In genomic region chr10:111104811-111105210, GRCh38 we compare ENCODE assay signal across 28 cellular contexts. TPM values are rescaled to one million over a fixed set of nuclear protein-coding genes. Genes with fewer than 3 reads are reported as not detected.
A peak's percentile ranks its signal among the peaks of the same experiment; 100 is the strongest.
DNase-seq lines count a peak whose midpoint lies in the region; ATAC-seq and TF ChIP-seq lines count a peak whose summit lies in the region.
"Had no signal": no experiment of that assay in that cellular context is flagged by ENCODE, and none has a peak within 500 bp of the region (broad histone marks: within the 10 kb centered on the region; RNA-seq: fewer than 3 reads in every experiment).

No MANE protein-coding gene starts in this region.

- intact Hi-C loops in body of pancreas (cut with DNase I): no loop called here
- intact Hi-C loops in upper lobe of right lung (cut with DNase I): no loop called here

- H3K27ac Mint-ChIP-seq in progenitor cell of endocrine pancreas: peak overlapping the region; percentile 19
- H3K27ac Mint-ChIP-seq: CD4-positive, alpha-beta memory T cell had no signal

- H3K9me3 Mint-ChIP-seq in progenitor cell of endocrine pancreas (ENCODE audit: low read depth): no peaks in the 10 kb centered on the region
- H3K9me3 Mint-ChIP-seq: CD4-positive, CD25-positive, alpha-beta regulatory T cell; CD8-positive, alpha-beta memory T cell had no signal

- H3K4me1 Mint-ChIP-seq in progenitor cell of endocrine pancreas (ENCODE audit: low read depth): peaks cover 28% of the 10 kb centered on the region
- H3K4me1 Mint-ChIP-seq: CD14-positive monocyte; CD4-positive, alpha-beta memory T cell; CD4-positive, CD25-positive, alpha-beta regulatory T cell; CD8-positive, alpha-beta memory T cell had no signal

- no peaks in the 10 kb centered on the region for H3K36me3 ChIP-seq in body of pancreas (replicated peaks in 1 of 2; ENCODE audit: insufficient read depth in 1 of 2, low read depth in 2 of 2)
- H3K36me3 ChIP-seq in upper lobe of right lung: no peaks in the 10 kb centered on the region
- H3K36me3 ChIP-seq: BE2C, BLaER1 had no signal

- no peak for TF ChIP-seq POLR2A in body of pancreas (IDR thresholded peaks at IDR 0.05)

- peaks cover 2% of the 10 kb centered on the region for H3K36me3 Mint-ChIP-seq in progenitor cell of endocrine pancreas (ENCODE audit: insufficient read depth)
- H3K36me3 Mint-ChIP-seq: CD14-positive monocyte; CD4-positive, alpha-beta memory T cell; CD4-positive, CD25-positive, alpha-beta regulatory T cell; CD8-positive, alpha-beta memory T cell had no signal

- H3K9me3 ChIP-seq in body of pancreas (no peaks in the 10 kb centered on the region), upper lobe of right lung (no peaks in the 10 kb centered on the region)
- H3K9me3 ChIP-seq: BE2C, BLaER1 had no signal

- no peak for ATAC-seq in body of pancreas
- ATAC-seq in upper lobe of right lung: no peak
- ATAC-seq in left lobe of liver: no peak
- ATAC-seq in activated CD4-positive, CD25-positive, alpha-beta regulatory T cell treated with anti-CD3 and anti-CD28 coated beads, Interleukin-2, amount 50 U/mL, for 24 hours: no peak
- ATAC-seq in HG02588 (IDR thresholded peaks at IDR 0.05; ENCODE audit: unreplicated experiment): no peak
- ATAC-seq: GM12878 had no signal

- H3K27ac ChIP-seq in body of pancreas (peak overlapping the region in 3 of 4 donors; percentile 63 to 79 (median 71)), upper lobe of right lung (no peak overlapping the region)
- H3K27ac ChIP-seq: BLaER1 had no signal

- peak overlapping the region; percentile 30 for H3K4me3 Mint-ChIP-seq in progenitor cell of endocrine pancreas (ENCODE audit: low read depth)
- H3K4me3 Mint-ChIP-seq: CD14-positive monocyte; CD4-positive, alpha-beta memory T cell; CD4-positive, CD25-positive, alpha-beta regulatory T cell; CD8-positive, alpha-beta memory T cell had no signal

- WGBS in body of pancreas, 2 donors: 96% methylated on average over 20 of the region's 20 CpGs

- H3K4me1 ChIP-seq in body of pancreas (peaks cover 70% of the 10 kb centered on the region), upper lobe of right lung (no peaks in the 10 kb centered on the region)
- H3K4me1 ChIP-seq: BE2C, BLaER1 had no signal

- no peak overlapping the region for H3K4me3 ChIP-seq in body of pancreas
- H3K4me3 ChIP-seq in upper lobe of right lung: no peak overlapping the region
- H3K4me3 ChIP-seq: BLaER1, GM12878 had no signal

- TF ChIP-seq CTCF in body of pancreas (IDR thresholded peaks at IDR 0.05): no peak
- no peak for TF ChIP-seq CTCF in progenitor cell of endocrine pancreas (IDR thresholded peaks at IDR 0.05; ENCODE audit: unreplicated experiment)
- TF ChIP-seq CTCF in upper lobe of right lung (IDR thresholded peaks at IDR 0.05): no peak

- DNase-seq in body of pancreas: no peak
- DNase-seq in mesenteric fat pad (ENCODE audit: low spot score): peak; percentile 81
- no peak for DNase-seq in progenitor cell of endocrine pancreas (ENCODE audit: low spot score, unreplicated experiment)
- DNase-seq in upper lobe of right lung: peak; percentile 45
- no peak for DNase-seq in left lobe of liver (ENCODE audit: low spot score)
- DNase-seq: 8988T; ACHN; BE2C; C1 segment of cervical spinal cord; CD4-positive, alpha-beta memory T cell; CD4-positive, CD25-positive, alpha-beta regulatory T cell; CD8-positive, alpha-beta memory T cell; COR-L47; DMS 273 treated with DMSO at 0.1 percent for 48 hours; DMS153; DMS53; DMS79; DND-41; EL; GDM1 had no signal

- H3K27me3 ChIP-seq in body of pancreas (no peaks in the 10 kb centered on the region), upper lobe of right lung (no peaks in the 10 kb centered on the region)
- H3K27me3 ChIP-seq: BE2C, BLaER1 had no signal

- peaks cover 17% of the 10 kb centered on the region for H3K27me3 Mint-ChIP-seq in progenitor cell of endocrine pancreas

RNA-seq across cellular contexts. Expression of gene ADRA2A, which starts 28.0 kb away (rescaled TPM):
- total RNA-seq in body of pancreas (100 to 1,000 TPM in 1 of 2 donors, 10 to 100 TPM in 1; 25.4 to 115 TPM), mesenteric fat pad (187 TPM), progenitor cell of endocrine pancreas (13.1 and 13.6 TPM in 2 replicates), upper lobe of right lung (4.9 TPM), left lobe of liver (0.53 TPM)
- total RNA-seq: A673; CD4-positive, alpha-beta memory T cell; CD8-positive, alpha-beta memory T cell; Daoy; G401 had no signal

Comparison
In these comparisons a context has a peak if more than half of its experiments do, and no peak if none do; other contexts are left out.
1. DNase-seq: peak in mesenteric fat pad (single experiment) and upper lobe of right lung (single experiment); none in body of pancreas (0 of 4), progenitor cell of endocrine pancreas (single experiment) and left lobe of liver (single experiment).